Comparison of ENCODE assay signal across 8 cellular contexts in genomic region chr20:41028359-41029149, GRCh38. TPM values are rescaled to one million over a fixed set of nuclear protein-coding genes. Genes with fewer than 3 reads are reported as not detected.
DNase-seq lines count a peak whose midpoint lies in the region; ATAC-seq and TF ChIP-seq lines count a peak whose summit lies in the region.

TOP1 (plus strand) TSS chr20:41028822; CDS start chr20:41029068, 246 bp downstream.

- H3K9ac ChIP-seq in mucosa of stomach (ENCODE audit: low read length), result peak within 1 kb of the TSS; percentile 98

- no peaks in the 10 kb centered on the region for H3K27me3 ChIP-seq in mucosa of stomach (ENCODE audit: control insufficient read depth, insufficient read depth, low read length)

- H3K27ac Mint-ChIP-seq in activated T-cell treated with anti-CD3 and anti-CD28 coated beads, Interleukin-2, amount 50 U/mL, for 24 hours, result peak within 1 kb of the TSS; percentile 97

- H3K9me3 Mint-ChIP-seq in activated T-cell treated with anti-CD3 and anti-CD28 coated beads, Interleukin-2, amount 50 U/mL, for 24 hours, result no peaks in the 10 kb centered on the region

- ATAC-seq in GM21717 (IDR thresholded peaks at IDR 0.05; ENCODE audit: unreplicated experiment), result peak; percentile 92

- H3K36me3 Mint-ChIP-seq in activated T-cell treated with anti-CD3 and anti-CD28 coated beads, Interleukin-2, amount 50 U/mL, for 24 hours (ENCODE audit: low read depth), result peaks cover 45% of the 10 kb centered on the region

- peak within 1 kb of the TSS; percentile 69 for H3K4me3 ChIP-seq in mucosa of stomach (ENCODE audit: low read length)

- H3K4me1 Mint-ChIP-seq in activated T-cell treated with anti-CD3 and anti-CD28 coated beads, Interleukin-2, amount 50 U/mL, for 24 hours (ENCODE audit: low read depth), result peaks cover 47% of the 10 kb centered on the region

- peaks cover 24% of the 10 kb centered on the region for H3K4me1 ChIP-seq in mucosa of stomach (ENCODE audit: control insufficient read depth, insufficient read depth, low read length)

- peak within 1 kb of the TSS; percentile 90 for H3K4me3 Mint-ChIP-seq in activated T-cell treated with anti-CD3 and anti-CD28 coated beads, Interleukin-2, amount 50 U/mL, for 24 hours

- in situ Hi-C loops in KBM-7 (cut with MboI; ENCODE audit: low pct_unique_long_range_greater_than_20kb, low sequenced_read_pairs), result no loop called here

- peak; percentile 98 for DNase-seq in DMS153 treated with DMSO at 0.1 percent for 48 hours (lab: John Stamatoyannopoulos, UW; ENCODE audit: unreplicated experiment)
- peak; percentile 100 for DNase-seq in KBM-7
- DNase-seq in activated T-cell treated with anti-CD3 and anti-CD28 coated beads, Interleukin-2, amount 50 U/mL, for 24 hours, result peak; percentile 99
- DNase-seq in erythroblast (lab: John Stamatoyannopoulos, UW), result peak; percentile 100
- DNase-seq in stimulated activated CD8-positive, alpha-beta memory T cell treated with anti-CD3 and anti-CD28 coated beads, Interleukin-7, amount 100 ng/mL, for 1 hour (ENCODE audit: low read depth in 2 of 2), result peak; percentile 99 to 100

- H3K36me3 ChIP-seq in mucosa of stomach (ENCODE audit: control insufficient read depth, insufficient read depth, low read length), result no peaks in the 10 kb centered on the region

- no peaks in the 10 kb centered on the region for H3K27me3 Mint-ChIP-seq in activated T-cell treated with anti-CD3 and anti-CD28 coated beads, Interleukin-2, amount 50 U/mL, for 24 hours

- no peaks in the 10 kb centered on the region for H3K9me3 ChIP-seq in mucosa of stomach (ENCODE audit: control insufficient read depth, low read length)

- TF ChIP-seq POLR2A in erythroblast (IDR thresholded peaks at IDR 0.05; ENCODE audit: low read length), result peak; percentile 97

TF ChIP-seq in PFSK-1, 5 proteins besides CTCF, POLR2A, EP300 and RAD21:
- TF ChIP-seq REST (IDR thresholded peaks at IDR 0.05; ENCODE audit: insufficient read depth in 1 of 2, low read depth in 2 of 2, low read length in 2 of 2), result 0 out of 4 replicates have a peak, but pooled peaks have one; percentile 14 to 25
- TF ChIP-seq POLR2AphosphoS5 (IDR thresholded peaks at IDR 0.05; ENCODE audit: low read depth, low read length), result peak; percentile 91
- TF ChIP-seq SIN3A (IDR thresholded peaks at IDR 0.05; ENCODE audit: borderline replicate concordance, insufficient read depth, low read length), result peak; percentile 99
- TF ChIP-seq FOXP2 (optimal IDR thresholded peaks at IDR 0.05; ENCODE audit: borderline replicate concordance, extremely low read depth, extremely low read length, insufficient read depth), result peak; percentile 92
- peak; percentile 69 for TF ChIP-seq TAF1 (IDR thresholded peaks at IDR 0.05; ENCODE audit: borderline replicate concordance, insufficient read depth, low read length)

RNA-seq across cellular contexts. Expression of gene TOP1, which starts in this region (rescaled TPM):
- 51.0 TPM for polyA plus RNA-seq in PFSK-1 (2012; ENCODE audit: insufficient read length, low read depth)

Comparison
In these comparisons a context has a peak if more than half of its experiments do, and no peak if none do; other contexts are left out.
1. Peak in every context shown above with its lines: DNase-seq, ATAC-seq and H3K4me3 ChIP-seq.